Comparison of ENCODE assay signal across 29 cellular contexts in the genomic region with DNA sequence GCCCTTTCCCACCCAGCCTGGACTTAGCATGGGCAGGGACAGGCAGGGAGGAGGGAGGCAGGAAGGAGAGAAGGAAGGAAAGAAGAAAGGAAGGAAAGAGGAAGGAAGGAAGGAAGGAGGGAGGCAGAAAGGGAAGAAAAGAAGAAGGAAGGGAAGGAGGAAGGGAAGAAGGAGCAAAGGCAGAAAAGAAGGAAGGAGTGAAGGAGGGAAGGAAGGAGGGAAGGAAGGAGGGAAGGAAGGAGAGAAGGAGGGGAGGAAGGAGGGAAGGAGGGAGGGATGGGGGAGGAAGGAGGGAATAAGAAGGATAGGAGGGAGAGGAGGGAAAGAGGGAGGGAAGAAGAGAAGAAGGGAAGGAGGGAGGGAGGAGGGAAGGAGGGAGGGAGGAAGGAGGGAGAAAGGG.
"Had no signal": no experiment of that assay in that cellular context is flagged by ENCODE, and none has a peak within 500 bp of the region (broad histone marks: within the 10 kb centered on the region; RNA-seq: fewer than 3 reads in every experiment).

No MANE protein-coding gene starts in this region.

- H3K36me3 ChIP-seq: neural progenitor cell, ovary, spleen, suprapubic skin, tibial artery, transverse colon, upper lobe of right lung, uterus had no signal

- H3K9me3 Mint-ChIP-seq: natural killer cell; nephron; neural progenitor cell; stimulated activated naive CD8-positive, alpha-beta T cell treated with anti-CD3 and anti-CD28 coated beads, Interleukin-15, amount 100 ng/mL, for 72 hours; type B pancreatic cell had no signal

- H3K27ac ChIP-seq: neural progenitor cell, ovary, psoas muscle, skin epidermis, spleen, suprapubic skin, testis, tibial artery, transverse colon, upper lobe of right lung, uterus had no signal

- H3K4me1 ChIP-seq: neural progenitor cell, psoas muscle, spleen, suprapubic skin, testis, tibial artery, transverse colon, upper lobe of right lung, uterus had no signal

- H3K27ac Mint-ChIP-seq: naive thymus-derived CD4-positive, alpha-beta T cell; natural killer cell; nephron; neural progenitor cell; stimulated activated memory B cell treated with anti-CD40 and anti-IgM and Interleukin-4, amounts not matched to agents 10 μg/mL and 1 μg/mL and 100 μg/mL, for 72 hours; stimulated activated naive CD8-positive, alpha-beta T cell treated with anti-CD3 and anti-CD28 coated beads, Interleukin-15, amount 100 ng/mL, for 72 hours; type B pancreatic cell had no signal

- H3K4me3 Mint-ChIP-seq: naive thymus-derived CD4-positive, alpha-beta T cell; natural killer cell; nephron; neural progenitor cell; stimulated activated memory B cell treated with anti-CD40 and anti-IgM and Interleukin-4, amounts not matched to agents 10 μg/mL and 1 μg/mL and 100 μg/mL, for 72 hours; stimulated activated naive CD8-positive, alpha-beta T cell treated with anti-CD3 and anti-CD28 coated beads, Interleukin-15, amount 100 ng/mL, for 72 hours; type B pancreatic cell had no signal

- H3K4me3 ChIP-seq: neural progenitor cell, ovary, psoas muscle, skin epidermis, smooth muscle cell, spleen, suprapubic skin, testis, tibial artery, transverse colon, upper lobe of right lung, uterus had no signal

- H3K4me1 Mint-ChIP-seq: naive thymus-derived CD4-positive, alpha-beta T cell; natural killer cell; nephron; stimulated activated memory B cell treated with anti-CD40 and anti-IgM and Interleukin-4, amounts not matched to agents 10 μg/mL and 1 μg/mL and 100 μg/mL, for 72 hours; stimulated activated naive CD8-positive, alpha-beta T cell treated with anti-CD3 and anti-CD28 coated beads, Interleukin-15, amount 100 ng/mL, for 72 hours had no signal

- H3K9me3 ChIP-seq: ovary, psoas muscle, spleen, suprapubic skin, testis, tibial artery, transverse colon, upper lobe of right lung, uterus had no signal

- DNase-seq: naive thymus-derived CD4-positive, alpha-beta T cell; natural killer cell; occipital lobe; ovary; psoas muscle; spleen; stimulated activated CD4-positive, alpha-beta T cell treated with anti-CD3 and anti-CD28 coated beads, Interleukin-12 subunit alpha, Interleukin-12 subunit beta, amount 100 ng/mL, for 4 hours; stimulated activated CD4-positive, alpha-beta T cell treated with anti-CD3 and anti-CD28 coated beads, Interleukin-1b, Interleukin-23, amount 100 ng/mL, for 48 hours; stimulated activated CD4-positive, alpha-beta T cell treated with anti-CD3 and anti-CD28 coated beads, Interleukin-4, amount 100 ng/mL, for 1 hour; stimulated activated CD4-positive, alpha-beta T cell treated with anti-CD3 and anti-CD28 coated beads, Interleukin-4, amount 100 ng/mL, for 4 hours; stimulated activated CD8-positive, alpha-beta memory T cell treated with anti-CD3 and anti-CD28 coated beads, Interleukin-4, amount 100 ng/mL, for 48 hours; stimulated activated naive CD4-positive, alpha-beta T cell; stimulated activated naive CD8-positive, alpha-beta T cell treated with anti-CD3 and anti-CD28 coated beads, Interleukin-15, amount 100 ng/mL, for 72 hours; stimulated activated naive CD8-positive, alpha-beta T cell treated with anti-CD3 and anti-CD28 coated beads, Interleukin-15, Interleukin-2, amounts not matched to agents 100 U/mL and 50 U/mL, for 24 hours; substantia nigra; testis; tibial artery; transverse colon; upper lobe of right lung; uterus had no signal

- H3K36me3 Mint-ChIP-seq: naive thymus-derived CD4-positive, alpha-beta T cell; natural killer cell; neural progenitor cell; stimulated activated memory B cell treated with anti-CD40 and anti-IgM and Interleukin-4, amounts not matched to agents 10 μg/mL and 1 μg/mL and 100 μg/mL, for 72 hours; type B pancreatic cell had no signal

- ATAC-seq: naive thymus-derived CD4-positive, alpha-beta T cell; natural killer cell; psoas muscle; right cardiac atrium; sciatic nerve; stimulated activated memory B cell treated with anti-CD40 and anti-IgM and Interleukin-4, amounts not matched to agents 10 μg/mL and 1 μg/mL and 100 μg/mL, for 72 hours; stimulated activated naive CD8-positive, alpha-beta T cell treated with anti-CD3 and anti-CD28 coated beads, Interleukin-15, amount 100 ng/mL, for 72 hours; stimulated activated naive CD8-positive, alpha-beta T cell treated with anti-CD3 and anti-CD28 coated beads, Interleukin-15, Interleukin-2, amounts not matched to agents 100 U/mL and 50 U/mL, for 24 hours; upper lobe of right lung had no signal
